In the genomic region with DNA sequence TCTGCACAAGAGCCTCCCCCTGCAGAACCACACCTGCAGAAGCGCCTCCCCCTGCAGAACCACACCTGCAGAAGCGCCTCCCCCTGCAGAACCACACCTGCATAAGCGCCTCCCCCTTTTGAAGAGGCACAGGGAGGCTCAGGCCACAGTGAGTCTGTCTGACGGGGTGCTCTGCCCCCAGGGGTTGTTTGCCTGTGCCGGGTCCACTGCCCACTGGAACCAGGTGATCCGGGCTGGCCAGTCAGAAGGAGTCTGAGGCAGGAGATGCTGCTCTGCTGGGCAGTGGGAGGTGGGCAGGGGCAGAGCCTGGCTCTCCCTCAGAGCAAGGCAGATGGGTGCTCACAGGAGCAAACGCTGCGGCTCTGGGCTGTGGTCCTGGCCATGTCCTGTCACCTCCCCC, we compare ENCODE assay signal across 10 cellular contexts.
"Had no signal": no experiment of that assay in that cellular context is flagged by ENCODE, and none has a peak within 500 bp of the region (broad histone marks: within the 10 kb centered on the region; RNA-seq: fewer than 3 reads in every experiment).

No MANE protein-coding gene starts in this region.

- H3K9me3 ChIP-seq: ascending aorta, left lung, thyroid gland had no signal

- H3K36me3 ChIP-seq: ascending aorta, left lung, thyroid gland, WERI-Rb-1 had no signal

- H3K27ac ChIP-seq: ascending aorta, foreskin keratinocyte, left lung, WERI-Rb-1 had no signal

- H3K4me3 ChIP-seq: ascending aorta, left lung, thyroid gland had no signal

- H3K4me1 ChIP-seq: ascending aorta, foreskin keratinocyte had no signal

- H3K27me3 ChIP-seq: ascending aorta, thyroid gland had no signal

- DNase-seq: activated CD4-positive, alpha-beta T cell treated with anti-CD3 and anti-CD28 coated beads for 36 hours; activated CD8-positive, alpha-beta memory T cell treated with anti-CD3 and anti-CD28 coated beads, Interleukin-2, amount 50 U/mL, for 4 hours; activated CD8-positive, alpha-beta T cell treated with anti-CD3 and anti-CD28 coated beads for 36 hours; foreskin keratinocyte; head of caudate nucleus; T-cell; thyroid gland; WERI-Rb-1 had no signal

- ATAC-seq: activated CD4-positive, alpha-beta T cell treated with anti-CD3 and anti-CD28 coated beads for 36 hours; activated CD8-positive, alpha-beta T cell treated with anti-CD3 and anti-CD28 coated beads for 36 hours; foreskin keratinocyte; left lung; T-cell had no signal
